ENCODE assay signal across 8 cellular contexts in the genomic region with DNA sequence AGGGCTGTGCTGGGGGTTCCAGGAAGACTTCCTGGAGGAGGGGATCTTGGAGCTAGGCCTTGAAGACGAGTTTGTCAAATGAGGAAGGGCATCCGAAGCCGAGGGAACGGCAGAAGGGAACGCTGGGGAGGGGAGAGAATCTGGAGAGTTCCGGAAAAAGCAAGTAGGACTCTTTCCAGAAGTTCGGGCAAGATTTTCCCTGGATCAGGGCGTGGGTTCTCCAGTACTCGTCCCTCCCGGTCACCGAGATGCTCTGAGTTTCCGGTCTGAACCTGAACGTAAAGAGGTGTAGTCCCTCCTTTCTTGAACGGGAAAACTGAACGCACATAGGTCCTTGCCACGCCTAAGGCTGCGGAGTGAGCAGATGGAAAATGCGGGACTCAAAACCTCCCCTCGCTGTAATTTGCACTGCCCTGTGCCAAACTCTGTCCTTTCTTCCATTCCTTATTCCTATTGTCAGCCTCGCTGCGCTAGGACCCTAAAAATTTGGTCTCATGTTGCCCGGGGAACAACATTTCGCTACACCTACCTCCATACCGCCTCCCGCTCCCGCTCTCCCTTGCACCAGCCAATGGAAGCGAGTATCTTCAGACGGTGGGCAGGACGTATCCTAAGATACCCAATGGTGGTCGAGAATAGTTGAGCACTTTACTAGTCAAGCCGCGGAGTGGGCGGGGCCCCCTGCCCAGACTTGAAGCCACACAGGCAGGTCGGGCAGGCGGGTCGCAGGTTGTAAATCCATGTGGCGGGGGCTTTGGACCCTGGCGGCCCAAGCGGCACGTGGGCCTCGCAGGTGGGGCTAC. TPM values are rescaled to one million over a fixed set of nuclear protein-coding genes. Genes with fewer than 3 reads are reported as not detected.
DNase-seq lines count a peak whose midpoint lies in the region; ATAC-seq and TF ChIP-seq lines count a peak whose summit lies in the region.

A gene with protein sequence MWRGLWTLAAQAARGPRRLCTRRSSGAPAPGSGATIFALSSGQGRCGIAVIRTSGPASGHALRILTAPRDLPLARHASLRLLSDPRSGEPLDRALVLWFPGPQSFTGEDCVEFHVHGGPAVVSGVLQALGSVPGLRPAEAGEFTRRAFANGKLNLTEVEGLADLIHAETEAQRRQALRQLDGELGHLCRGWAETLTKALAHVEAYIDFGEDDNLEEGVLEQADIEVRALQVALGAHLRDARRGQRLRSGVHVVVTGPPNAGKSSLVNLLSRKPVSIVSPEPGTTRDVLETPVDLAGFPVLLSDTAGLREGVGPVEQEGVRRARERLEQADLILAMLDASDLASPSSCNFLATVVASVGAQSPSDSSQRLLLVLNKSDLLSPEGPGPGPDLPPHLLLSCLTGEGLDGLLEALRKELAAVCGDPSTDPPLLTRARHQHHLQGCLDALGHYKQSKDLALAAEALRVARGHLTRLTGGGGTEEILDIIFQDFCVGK (plus strand): TSS at position 682 of the 803 bp plus-strand sequence. CDS start 59 bp downstream, at position 741.

- H3K4me2 ChIP-seq in osteoblast (ENCODE audit: insufficient read depth, low read length) = peak within 1 kb of the TSS; percentile 95

- ATAC-seq in HG02623 (IDR thresholded peaks at IDR 0.05; ENCODE audit: unreplicated experiment) (peak; percentile 78), thoracic aorta (ENCODE audit: insufficient number of reproducible peaks, low FRiP score, low read depth) (peak; percentile 93)

- H3K4me3 ChIP-seq in osteoblast (ENCODE audit: insufficient read depth, low read length) (peak within 1 kb of the TSS; percentile 84), thoracic aorta (peak within 1 kb of the TSS; percentile 96)

- no peaks in the 10 kb centered on the region for H3K27me3 Mint-ChIP-seq in activated naive CD8-positive, alpha-beta T cell

- no peaks in the 10 kb centered on the region for H3K9me3 Mint-ChIP-seq in activated naive CD8-positive, alpha-beta T cell (ENCODE audit: low read depth)

- H3K36me3 ChIP-seq in osteoblast (ENCODE audit: insufficient read depth, low read length) (no peaks in the 10 kb centered on the region), thoracic aorta (peaks cover 7% of the 10 kb centered on the region)

- no peaks in the 10 kb centered on the region for H3K36me3 Mint-ChIP-seq in activated naive CD8-positive, alpha-beta T cell

- no peak for TF ChIP-seq CTCF in GM10248 (IDR thresholded peaks at IDR 0.05; ENCODE audit: control extremely low read depth, extremely low read depth, low read depth, missing control alignments)
- TF ChIP-seq CTCF in osteoblast (IDR thresholded peaks at IDR 0.05; ENCODE audit: extremely low read depth, low read depth, low read length) = no peak
- no peak for TF ChIP-seq CTCF in thoracic aorta (IDR thresholded peaks at IDR 0.05)

- H3K27me3 ChIP-seq in osteoblast (ENCODE audit: insufficient read depth, low read length) = no peaks in the 10 kb centered on the region
- H3K27me3 ChIP-seq in thoracic aorta (replicated peaks; ENCODE audit: insufficient read depth) = no peaks in the 10 kb centered on the region

- H3K79me2 ChIP-seq in osteoblast (ENCODE audit: insufficient read depth, low read length) = no peaks in the 10 kb centered on the region

- peak within 1 kb of the TSS; percentile 91 for H2AFZ ChIP-seq in osteoblast (ENCODE audit: low read length)

- peak within 1 kb of the TSS; percentile 96 for H3K4me3 Mint-ChIP-seq in activated naive CD8-positive, alpha-beta T cell

- H3K4me1 ChIP-seq in osteoblast (ENCODE audit: insufficient read depth, low read length) (peaks cover 23% of the 10 kb centered on the region), thoracic aorta (ENCODE audit: control insufficient read depth in 1 of 2, low read depth in 2 of 2) (peaks cover 20 to 41% of the 10 kb centered on the region in 2 donors)

- H3K4me1 Mint-ChIP-seq in activated naive CD8-positive, alpha-beta T cell (ENCODE audit: low read depth) = peaks cover 26% of the 10 kb centered on the region

- POLR2A ChIA-PET in GM10248 (lab: Yijun Ruan, JAX) = no interaction called here

- H3K9me3 ChIP-seq in osteoblast (ENCODE audit: low read depth, low read length) = no peaks in the 10 kb centered on the region
- H3K9me3 ChIP-seq in thoracic aorta = no peaks in the 10 kb centered on the region

- peak within 1 kb of the TSS; percentile 96 for H3K27ac Mint-ChIP-seq in activated naive CD8-positive, alpha-beta T cell

- no peaks in the 10 kb centered on the region for H4K20me1 ChIP-seq in osteoblast (ENCODE audit: insufficient read depth, low read length)

- CTCF ChIA-PET in GM10248 (lab: Yijun Ruan, JAX) = interaction anchor here (0.6 to 1.0 kb wide), 2 partner anchors 49 to 159 kb away, joined by 3 read pairs; no protein-coding TSS in a partner anchor

- peak within 1 kb of the TSS; percentile 47 for H3K27ac ChIP-seq in osteoblast (ENCODE audit: low read depth, low read length)
- peak within 1 kb of the TSS; percentile 90 to 97 for H3K27ac ChIP-seq in thoracic aorta

- DNase-seq in GM10248 (ENCODE audit: extremely low spot score) (peak; percentile 97), NCI-H1105 (lab: John Stamatoyannopoulos, UW) (peak; percentile 98), SKM-1 treated with dmso at 0.1 percent for 144 hours (lab: John Stamatoyannopoulos, UW; ENCODE audit: unreplicated experiment) (peak; percentile 99), glomerular visceral epithelial cell (ENCODE audit: extremely low spot score) (peak; percentile 98), osteoblast (ENCODE audit: insufficient read length, low spot score, missing footprints) (peak; percentile 100), thoracic aorta (ENCODE audit: low spot score) (peak; percentile 96)

RNA-seq across cellular contexts. Expression of the gene that starts here (rescaled TPM):
- total RNA-seq in osteoblast = 10.9 and 14.7 TPM in 2 replicates
- 10 to 100 TPM; 20.7 to 72.5 TPM for total RNA-seq in thoracic aorta

Comparison
In these comparisons a context has a peak if more than half of its experiments do, and no peak if none do; other contexts are left out.
1. Peak in every context shown above with its lines: DNase-seq, ATAC-seq, H3K4me3 ChIP-seq and H3K27ac ChIP-seq.